In genomic region chr21:42669069-42669468, GRCh38 we compare ENCODE assay signal across 13 cellular contexts. TPM values are rescaled to one million over a fixed set of nuclear protein-coding genes. Genes with fewer than 3 reads are reported as not detected.
A peak's percentile ranks its signal among the peaks of the same experiment; 100 is the strongest.
DNase-seq lines count a peak whose midpoint lies in the region; ATAC-seq and TF ChIP-seq lines count a peak whose summit lies in the region.
"Had no signal": no experiment of that assay in that cellular context is flagged by ENCODE, and none has a peak within 500 bp of the region (broad histone marks: within the 10 kb centered on the region; RNA-seq: fewer than 3 reads in every experiment).

No MANE protein-coding gene starts in this region.

- peak overlapping the region in 5 of 10 experiments; percentile 18 to 45 (median 32); a peak in 5 of 20 replicates for H3K4me3 ChIP-seq in BLaER1 treated with 17β-estradiol and CSF1 and Interleukin-3, amounts not matched to agents 10 nM and 100 nM
- H3K4me3 ChIP-seq in epithelial cell of esophagus (ENCODE audit: low read length) (no peak overlapping the region), mesendoderm (ENCODE audit: low read length) (no peak overlapping the region)

- H3K18ac ChIP-seq in mesendoderm (ENCODE audit: low read length) = no peak overlapping the region

- no peak overlapping the region for H2AK5ac ChIP-seq in mesendoderm (ENCODE audit: low read length)

- H3K36me3 ChIP-seq in BLaER1 treated with 17β-estradiol and CSF1 and Interleukin-3, amounts not matched to agents 10 nM and 100 nM = no peaks in the 10 kb centered on the region
- H3K36me3 ChIP-seq in mesendoderm (ENCODE audit: control insufficient read depth, insufficient read depth, low read length) = peaks cover 4% of the 10 kb centered on the region

- no peak for ATAC-seq in HG03457 (IDR thresholded peaks at IDR 0.05; ENCODE audit: unreplicated experiment)
- ATAC-seq in GM18868 (IDR thresholded peaks at IDR 0.05; ENCODE audit: unreplicated experiment) = no peak
- ATAC-seq: activated naive CD8-positive, alpha-beta T cell treated with anti-CD3 and anti-CD28 coated beads, Interleukin-2, amount 50 U/mL, for 24 hours had no signal

- peaks cover 0 to 13% (median 0%) of the 10 kb centered on the region in 11 experiments; a peak in 4 of 22 replicates for H3K9me3 ChIP-seq in BLaER1 treated with 17β-estradiol and CSF1 and Interleukin-3, amounts not matched to agents 10 nM and 100 nM (replicated peaks in 1 of 11)

- H3K79me1 ChIP-seq in mesendoderm (ENCODE audit: low read length) = peaks cover 33% of the 10 kb centered on the region

- peaks cover 12% of the 10 kb centered on the region for H3K79me2 ChIP-seq in mesendoderm (ENCODE audit: control insufficient read depth, insufficient read depth, low read length)
- H3K79me2 ChIP-seq: parathyroid adenoma had no signal

- DNase-seq in M059J (ENCODE audit: low read depth) (peak; percentile 15), epithelial cell of esophagus (ENCODE audit: low read depth) (no peak), mesendoderm (peak; percentile 85), NCI-H226 (no peak)
- no peak for DNase-seq in activated naive CD4-positive, alpha-beta T cell treated with Interleukin-2 at 50 U/mL for 16 hours
- DNase-seq: activated naive CD8-positive, alpha-beta T cell treated with anti-CD3 and anti-CD28 coated beads, Interleukin-2, amount 50 U/mL, for 24 hours; effector CD4-positive, alpha-beta T cell; NCI-H510A had no signal

- H4K8ac ChIP-seq in mesendoderm (ENCODE audit: low read depth, low read length) = no peak overlapping the region

- no peak overlapping the region for H3K9ac ChIP-seq in BLaER1 treated with 17β-estradiol and CSF1 and Interleukin-3, amounts not matched to agents 10 nM and 100 nM
- no peak overlapping the region for H3K9ac ChIP-seq in mesendoderm (ENCODE audit: low read length)
- H3K9ac ChIP-seq: KMS-11, parathyroid adenoma had no signal

- H2BK5ac ChIP-seq in mesendoderm (ENCODE audit: low read length) = no peak overlapping the region

- WGBS in mesendoderm (ENCODE audit: extremely low coverage, insufficient coverage, low lambda C conversion rate) = no CpG with 5 or more reads among the region's 13 CpGs

- H3K4ac ChIP-seq in mesendoderm (ENCODE audit: low read depth, low read length) = no peak overlapping the region

- H3K4me1 ChIP-seq in BLaER1 treated with 17β-estradiol and CSF1 and Interleukin-3, amounts not matched to agents 10 nM and 100 nM = peaks cover 39 to 74% (median 69%) of the 10 kb centered on the region in 10 experiments
- H3K4me1 ChIP-seq in mesendoderm (ENCODE audit: control insufficient read depth, low read depth, low read length) = peaks cover 12% of the 10 kb centered on the region
- H3K4me1 ChIP-seq: parathyroid adenoma had no signal

- no peak overlapping the region for H3K56ac ChIP-seq in mesendoderm (ENCODE audit: low read length)

- no peak overlapping the region for H2BK15ac ChIP-seq in mesendoderm (replicated peaks; ENCODE audit: low read depth)

- H3K4me2 ChIP-seq in BLaER1 treated with 17β-estradiol and CSF1 and Interleukin-3, amounts not matched to agents 10 nM and 100 nM = peak overlapping the region; percentile 45 to 87 (median 72); a peak in 20 of 22 replicates
- no peak overlapping the region for H3K4me2 ChIP-seq in mesendoderm (ENCODE audit: low read length)
- H3K4me2 ChIP-seq: KMS-11 had no signal

- TF ChIP-seq CTCF in epithelial cell of esophagus (IDR thresholded peaks at IDR 0.05; ENCODE audit: insufficient read depth, low read depth, low read length, missing control alignments) = peak; percentile 33

- no peak overlapping the region for H3K27ac ChIP-seq in BLaER1 treated with 17β-estradiol and CSF1 and Interleukin-3, amounts not matched to agents 10 nM and 100 nM
- H3K27ac ChIP-seq in mesendoderm (ENCODE audit: low read depth, low read length) = no peak overlapping the region
- H3K27ac ChIP-seq: KMS-11, parathyroid adenoma had no signal

- no peak overlapping the region for H3K23ac ChIP-seq in mesendoderm (ENCODE audit: low read length)

- no peak overlapping the region for H2BK120ac ChIP-seq in mesendoderm (ENCODE audit: low read depth, low read length)

- no peak overlapping the region for H4K5ac ChIP-seq in mesendoderm (ENCODE audit: low read length)

- peaks cover 0 to 82% (median 58%) of the 10 kb centered on the region in 11 experiments; a peak in 17 of 22 replicates for H4K20me1 ChIP-seq in BLaER1 treated with 17β-estradiol and CSF1 and Interleukin-3, amounts not matched to agents 10 nM and 100 nM

- peaks cover 96 to 100% (median 100%) of the 10 kb centered on the region in 11 experiments for H3K27me3 ChIP-seq in BLaER1 treated with 17β-estradiol and CSF1 and Interleukin-3, amounts not matched to agents 10 nM and 100 nM
- H3K27me3 ChIP-seq in mesendoderm (ENCODE audit: insufficient read depth, low read length, poor library complexity) = no peaks in the 10 kb centered on the region

RNA-seq across cellular contexts. Expression of gene PDE9A, which starts 15.6 kb away (rescaled TPM):
- total RNA-seq in M059J (2014; rRNA removed; shearing (Covaris generic)) = 0.07 TPM in 1 of 2 replicates, not detected in the other
- 36.9 TPM for polyA plus RNA-seq in mesendoderm (2013, experiment 1 of 2)
- polyA plus RNA-seq in mesendoderm (2013, experiment 2 of 2) = 38.7 TPM

Comparison
In these comparisons a context has a peak if more than half of its experiments do, and no peak if none do; other contexts are left out.
1. DNase-seq: peak in M059J (single experiment) and mesendoderm (single experiment); none in epithelial cell of esophagus (single experiment), NCI-H226 (single experiment) and activated naive CD4-positive, alpha-beta T cell treated with Interleukin-2 at 50 U/mL for 16 hours (single experiment).